In genomic region chr19:792361-792885, GRCh38 we compare ENCODE assay signal across 1 cellular context.
TF ChIP-seq lines count a peak whose summit lies in the region.

No MANE protein-coding gene starts in this region.

TF ChIP-seq in K562, 482 proteins besides CTCF, POLR2A, EP300 and RAD21 (continues in another document):
- TF ChIP-seq ZNF121 (CRISPR knock-in tag; conservative IDR thresholded peaks at IDR 0.05) (peak; percentile 94), NCOA2 (IDR thresholded peaks at IDR 0.05; ENCODE audit: partially characterized antibody in 2 of 2) (no peak), ASH1L (IDR thresholded peaks at IDR 0.05; ENCODE audit: borderline replicate concordance, low read depth, partially characterized antibody) (no peak), ZNF408 (CRISPR knock-in tag; IDR thresholded peaks at IDR 0.05; ENCODE audit: low read depth) (no peak), ZNF407 (IDR thresholded peaks at IDR 0.05; ENCODE audit: low read depth) (no peak), KDM1A (IDR thresholded peaks at IDR 0.05) (no peak), NR0B1 (IDR thresholded peaks at IDR 0.05; ENCODE audit: partially characterized antibody) (no peak), KLF16 (IDR thresholded peaks at IDR 0.05) (no peak), HNRNPUL1 (IDR thresholded peaks at IDR 0.05; ENCODE audit: low read length) (no peak), TRIM25 (IDR thresholded peaks at IDR 0.05; ENCODE audit: borderline replicate concordance) (no peak), NRF1 (conservative IDR thresholded peaks at IDR 0.05 in 1 of 2, IDR thresholded peaks at IDR 0.05 in 1 of 2) (no peak), FOXK2 (conservative IDR thresholded peaks at IDR 0.05 in 1 of 2, IDR thresholded peaks at IDR 0.05 in 1 of 2; ENCODE audit: low read depth in 2 of 2) (0 out of 4 replicates have a peak, but pooled peaks of 1 of the 2 experiments have one; percentile 30), SAFB (IDR thresholded peaks at IDR 0.05; ENCODE audit: borderline replicate concordance, low read depth, low read length) (no peak), SPI1 (IDR thresholded peaks at IDR 0.05; ENCODE audit: borderline replicate concordance, low read depth, low read length) (peak; percentile 77), MYC (IDR thresholded peaks at IDR 0.05; ENCODE audit: low read depth, low read length) (peak; percentile 14; the same call in 1 of the 2 replicates), MYC (CRISPR knock-in tag; IDR thresholded peaks at IDR 0.05; ENCODE audit: borderline replicate concordance, low read depth) (no peak), IRF9 (tag; IDR thresholded peaks at IDR 0.05) (no peak), EGR1 (conservative IDR thresholded peaks at IDR 0.05) (no peak), RAD51 (IDR thresholded peaks at IDR 0.05; ENCODE audit: borderline replicate concordance, low read depth) (no peak), ELK3 (CRISPR knock-in tag; IDR thresholded peaks at IDR 0.05) (no peak), SP1 (CRISPR knock-in tag; IDR thresholded peaks at IDR 0.05) (peak; percentile 52; the same call in 1 of the 2 replicates), JUN (IDR thresholded peaks at IDR 0.05; ENCODE audit: borderline replicate concordance, low read depth, low read length) (no peak), JUN (CRISPR knock-in tag; IDR thresholded peaks at IDR 0.05; ENCODE audit: borderline replicate concordance) (no peak), NR2C2 (CRISPR knock-in tag; IDR thresholded peaks at IDR 0.05) (no peak), NR2C2 (tag; IDR thresholded peaks at IDR 0.05) (no peak), KDM2B (CRISPR knock-in tag; IDR thresholded peaks at IDR 0.05) (no peak), SMARCB1 (IDR thresholded peaks at IDR 0.05; ENCODE audit: insufficient read length, low read depth) (no peak), E2F6 (IDR thresholded peaks at IDR 0.05; ENCODE audit: borderline replicate concordance in 1 of 2, extremely low read depth in 1 of 2, insufficient read depth in 1 of 2, insufficient read length in 1 of 2, low read depth in 1 of 2, low read length in 1 of 2, poor library complexity in 1 of 2, severe bottlenecking in 1 of 2) (peak in 1 of 2 experiments; percentile 44), GABPA (tag; conservative IDR thresholded peaks at IDR 0.05; ENCODE audit: low read depth) (peak; percentile 17; the same call in 1 of the 2 replicates), CHD1 (IDR thresholded peaks at IDR 0.05; ENCODE audit: low read length) (no peak), MBD1 (CRISPR knock-in tag; IDR thresholded peaks at IDR 0.05) (no peak), ZNF143 (CRISPR knock-in tag; IDR thresholded peaks at IDR 0.05) (no peak), ZNF133 (CRISPR knock-in tag; IDR thresholded peaks at IDR 0.05) (no peak), ZNF263 (CRISPR knock-in tag; IDR thresholded peaks at IDR 0.05; ENCODE audit: borderline replicate concordance) (0 out of 2 replicates have a peak, but pooled peaks have one; percentile 5), STAT5B (CRISPR knock-in tag; IDR thresholded peaks at IDR 0.05) (no peak), ZNF586 (CRISPR knock-in tag; conservative IDR thresholded peaks at IDR 0.05) (no peak), CHAMP1 (IDR thresholded peaks at IDR 0.05) (no peak), TAF7 (tag; IDR thresholded peaks at IDR 0.05) (no peak), TRIM28 (IDR thresholded peaks at IDR 0.05) (no peak), RBM17 (IDR thresholded peaks at IDR 0.05; ENCODE audit: borderline replicate concordance, low read depth, low read length) (no peak), TRIM24 (IDR thresholded peaks at IDR 0.05) (no peak), CREM (IDR thresholded peaks at IDR 0.05; ENCODE audit: low read depth) (no peak), SMAD1 (IDR thresholded peaks at IDR 0.05; ENCODE audit: low read depth, low read length, partially characterized antibody) (no peak), ETV5 (CRISPR knock-in tag; IDR thresholded peaks at IDR 0.05; ENCODE audit: low read depth) (peak; percentile 30; the same call in 1 of the 2 replicates)
